10 cellular contexts compared by ENCODE assay signal in genomic region chr17:33594000-33594399, GRCh38.
A peak's percentile ranks its signal among the peaks of the same experiment; 100 is the strongest.
DNase-seq lines count a peak whose midpoint lies in the region.
"Had no signal": no experiment of that assay in that cellular context is flagged by ENCODE, and none has a peak within 500 bp of the region (broad histone marks: within the 10 kb centered on the region; RNA-seq: fewer than 3 reads in every experiment).

No MANE protein-coding gene starts in this region.

- H3K36me3 Mint-ChIP-seq in activated T-cell treated with anti-CD3 and anti-CD28 coated beads, Interleukin-2, amount 50 U/mL, for 24 hours (ENCODE audit: low read depth) = no peaks in the 10 kb centered on the region
- H3K36me3 Mint-ChIP-seq in immature natural killer cell = no peaks in the 10 kb centered on the region

- H3K4me3 Mint-ChIP-seq in activated T-cell treated with anti-CD3 and anti-CD28 coated beads, Interleukin-2, amount 50 U/mL, for 24 hours = no peak overlapping the region
- no peak overlapping the region for H3K4me3 Mint-ChIP-seq in immature natural killer cell
- H3K4me3 Mint-ChIP-seq: GM23338 had no signal

- H3K27me3 Mint-ChIP-seq in activated T-cell treated with anti-CD3 and anti-CD28 coated beads, Interleukin-2, amount 50 U/mL, for 24 hours = peaks cover 11% of the 10 kb centered on the region
- H3K27me3 Mint-ChIP-seq in immature natural killer cell (ENCODE audit: low read depth in 3 of 3) = peaks cover 2 to 3% (median 3%) of the 10 kb centered on the region in 3 donors

- DNase-seq in Daoy (ENCODE audit: low read depth) (peak; percentile 42), RPMI8226 (peak; percentile 12), pons (ENCODE audit: low spot score) (peak; percentile 3), immature natural killer cell (no peak)
- DNase-seq in activated T-cell treated with anti-CD3 and anti-CD28 coated beads, Interleukin-2, amount 50 U/mL, for 24 hours = no peak
- DNase-seq in stimulated activated naive CD4-positive, alpha-beta T cell treated with Interleukin-2 at 50 U/mL for 16 hours (lab: John Stamatoyannopoulos, UW) = no peak
- DNase-seq: Calu3, DMS 273 treated with DMSO at 0.1 percent for 48 hours, H7 had no signal

- no peaks in the 10 kb centered on the region for H3K4me1 Mint-ChIP-seq in activated T-cell treated with anti-CD3 and anti-CD28 coated beads, Interleukin-2, amount 50 U/mL, for 24 hours (ENCODE audit: low read depth)
- H3K4me1 Mint-ChIP-seq in immature natural killer cell = no peaks in the 10 kb centered on the region

- no peak overlapping the region for H3K27ac Mint-ChIP-seq in activated T-cell treated with anti-CD3 and anti-CD28 coated beads, Interleukin-2, amount 50 U/mL, for 24 hours
- H3K27ac Mint-ChIP-seq in immature natural killer cell = no peak overlapping the region
- H3K27ac Mint-ChIP-seq: GM23338 had no signal

- H3K9me3 Mint-ChIP-seq in activated T-cell treated with anti-CD3 and anti-CD28 coated beads, Interleukin-2, amount 50 U/mL, for 24 hours = no peaks in the 10 kb centered on the region
- peaks cover 0 to 1% (median 0%) of the 10 kb centered on the region in 6 donors for H3K9me3 Mint-ChIP-seq in immature natural killer cell
- H3K9me3 Mint-ChIP-seq: GM23338 had no signal

Comparison
In these comparisons a context has a peak if more than half of its experiments do, and no peak if none do; other contexts are left out.
1. DNase-seq: peak in Daoy (single experiment), RPMI8226 (single experiment) and pons (single experiment); none in activated T-cell treated with anti-CD3 and anti-CD28 coated beads, Interleukin-2, amount 50 U/mL, for 24 hours (single experiment), immature natural killer cell (0 of 3) and stimulated activated naive CD4-positive, alpha-beta T cell treated with Interleukin-2 at 50 U/mL for 16 hours (single experiment).